In the genomic region with DNA sequence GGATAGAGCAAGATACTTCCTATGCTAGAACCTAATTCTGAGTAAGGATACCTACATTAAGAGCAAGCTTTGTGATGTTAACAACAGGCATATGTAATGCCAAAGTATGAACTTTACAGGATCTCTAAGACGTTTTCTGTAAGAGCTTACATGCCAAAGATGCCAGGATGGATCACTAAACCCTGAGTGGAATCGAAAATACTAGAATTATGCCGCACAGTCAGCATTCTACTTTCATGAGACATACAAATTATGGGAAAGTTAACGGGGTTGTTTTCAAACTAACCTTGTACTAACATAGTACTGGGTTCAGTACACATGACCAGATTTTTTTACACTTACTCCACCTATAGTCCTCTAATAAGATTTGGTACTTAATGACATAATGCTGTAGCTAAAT, we compare ENCODE assay signal across 31 cellular contexts. TPM values are rescaled to one million over a fixed set of nuclear protein-coding genes. Genes with fewer than 3 reads are reported as not detected.
DNase-seq lines count a peak whose midpoint lies in the region; ATAC-seq, FAIRE-seq and TF ChIP-seq lines count a peak whose summit lies in the region.
"Had no signal": no experiment of that assay in that cellular context is flagged by ENCODE, and none has a peak within 500 bp of the region (broad histone marks: within the 10 kb centered on the region; RNA-seq: fewer than 3 reads in every experiment).

No MANE protein-coding gene starts in this region.

- FAIRE-seq in HepG2 (lab: Jason Lieb, UNC), result no peak
- FAIRE-seq: colon, D721Med, GM12892, TTC549 had no signal

- TF ChIP-seq EP300 in HepG2 (IDR thresholded peaks at IDR 0.05; ENCODE audit: low read depth in 2 of 2, low read length in 2 of 2), result no peak
- no peak for TF ChIP-seq EP300 in HepG2 (CRISPR knock-in tag; IDR thresholded peaks at IDR 0.05; ENCODE audit: borderline replicate concordance)

- CTCF ChIA-PET in HepG2 (lab: Yijun Ruan, JAX; ENCODE audit: low intra/inter-chr PET ratio, low total read pairs), result no interaction called here
- CTCF ChIA-PET in mammary epithelial cell (lab: Charles Lee; ENCODE audit: low non-redundant PET), result no interaction called here

- no peak for TF ChIP-seq POLR2A in HepG2 (IDR thresholded peaks at IDR 0.05; ENCODE audit: insufficient read depth in 1 of 2, low read depth in 2 of 2, low read length in 2 of 2)
- TF ChIP-seq POLR2A in right lobe of liver (IDR thresholded peaks at IDR 0.05), result no peak

- H3K79me2 ChIP-seq in HepG2 (ENCODE audit: insufficient read depth, low read length) (no peaks in the 10 kb centered on the region), mammary epithelial cell (ENCODE audit: insufficient read depth, low read length) (no peaks in the 10 kb centered on the region)

- ATAC-seq in HepG2 (no peak), right lobe of liver (no peak), naive B cell (ENCODE audit: low read depth in 2 of 2) (no peak)
- ATAC-seq: activated naive CD8-positive, alpha-beta T cell treated with anti-CD3 and anti-CD28 coated beads, Interleukin-2, amount 50 U/mL, for 24 hours; stimulated activated naive CD8-positive, alpha-beta T cell treated with anti-CD3 and anti-CD28 coated beads, Interleukin-15, amount 100 ng/mL, for 72 hours had no signal

- H3K9me3 ChIP-seq in HepG2 (ENCODE audit: low read length) (no peaks in the 10 kb centered on the region), right lobe of liver (no peaks in the 10 kb centered on the region), tibial artery (no peaks in the 10 kb centered on the region), mammary epithelial cell (replicated peaks; ENCODE audit: insufficient read depth, low read length) (no peaks in the 10 kb centered on the region)
- H3K9me3 ChIP-seq: heart right ventricle, sigmoid colon had no signal

- no peak overlapping the region for H3K4me2 ChIP-seq in HepG2 (ENCODE audit: low read depth, low read length)
- no peak overlapping the region for H3K4me2 ChIP-seq in mammary epithelial cell (ENCODE audit: insufficient read depth, low read depth, low read length)

- peak overlapping the region in 4 of 6 donors; percentile 45 to 78 (median 62) for H3K27ac Mint-ChIP-seq in naive B cell
- H3K27ac Mint-ChIP-seq: activated CD4-positive, alpha-beta memory T cell treated with anti-CD3 and anti-CD28 coated beads, Interleukin-2, amount 10 ng/mL, durations not matched to agents 7 days and 5 days; activated naive CD8-positive, alpha-beta T cell treated with anti-CD3 and anti-CD28 coated beads, Interleukin-2, amount 50 U/mL, for 24 hours; CD14-positive monocyte; T-helper 1 cell treated with Interleukin-12 subunit alpha and Interleukin-12 subunit beta and Interleukin-4 antibody, amounts not matched to agents 30 μg/mL and 1 μg/mL, for 36 hours; type B pancreatic cell had no signal

- H2AFZ ChIP-seq in HepG2 (ENCODE audit: low read length) (no peak overlapping the region), mammary epithelial cell (ENCODE audit: low read depth, low read length) (no peak overlapping the region)

- WGBS in HepG2 (ENCODE audit: low lambda C conversion rate), result 97% methylated on average over 4 of the region's 4 CpGs
- WGBS in right lobe of liver (ENCODE audit: insufficient coverage, low coverage, low lambda C conversion rate, missing lambda C conversion rate), result 85% methylated on average over 4 of the region's 4 CpGs
- 75% methylated on average over 4 of the region's 4 CpGs for WGBS in mammary epithelial cell (ENCODE audit: low coverage, missing lambda C conversion rate)

- dilution Hi-C loops in mammary epithelial cell (cut with HindIII; ENCODE audit: low sequenced_read_pairs), result no loop called here

- in situ Hi-C loops in HepG2 (cut with HindIII; ENCODE audit: extremely low pct_ligation_motif_present, low pct_unique_long_range_greater_than_20kb), result no loop called here
- in situ Hi-C loops in mammary epithelial cell (cut with MboI; ENCODE audit: low sequenced_read_pairs in 2 of 2), result no loop called here

- BruUV-seq in HepG2 (replicated peaks; lab: Mats Ljungman, UMichigan), result no TSS peak
- no TSS peak for BruUV-seq in mammary epithelial cell (replicated peaks; lab: Mats Ljungman, UMichigan)

- H3K4me3 ChIP-seq in HepG2 (replicated peaks in 1 of 3; ENCODE audit: insufficient read depth in 1 of 3, low read depth in 2 of 3, low read length in 3 of 3) (no peak overlapping the region), right lobe of liver (no peak overlapping the region), tibial artery (no peak overlapping the region), mammary epithelial cell (replicated peaks in 1 of 3; ENCODE audit: insufficient read depth in 1 of 3, low read depth in 2 of 3, low read length in 3 of 3) (no peak overlapping the region)
- H3K4me3 ChIP-seq: heart right ventricle, sigmoid colon, SK-N-MC had no signal

- no peak overlapping the region for H3K4me3 Mint-ChIP-seq in naive B cell
- H3K4me3 Mint-ChIP-seq: activated CD4-positive, alpha-beta memory T cell treated with anti-CD3 and anti-CD28 coated beads, Interleukin-2, amount 10 ng/mL, durations not matched to agents 7 days and 5 days; activated naive CD8-positive, alpha-beta T cell treated with anti-CD3 and anti-CD28 coated beads, Interleukin-2, amount 50 U/mL, for 24 hours; CD14-positive monocyte; stimulated activated naive CD8-positive, alpha-beta T cell treated with anti-CD3 and anti-CD28 coated beads, Interleukin-15, amount 100 ng/mL, for 72 hours; T-helper 1 cell treated with Interleukin-12 subunit alpha and Interleukin-12 subunit beta and Interleukin-4 antibody, amounts not matched to agents 30 μg/mL and 1 μg/mL, for 36 hours; type B pancreatic cell had no signal

- H3K27me3 ChIP-seq in HepG2 (ENCODE audit: control insufficient read depth in 1 of 2, insufficient read depth in 2 of 2, low read length in 2 of 2) (no peaks in the 10 kb centered on the region), right lobe of liver (no peaks in the 10 kb centered on the region), tibial artery (no peaks in the 10 kb centered on the region), mammary epithelial cell (ENCODE audit: insufficient read depth, low read length) (no peaks in the 10 kb centered on the region)
- H3K27me3 ChIP-seq: heart right ventricle, sigmoid colon had no signal

- H3K27me3 Mint-ChIP-seq in naive B cell, result no peaks in the 10 kb centered on the region
- H3K27me3 Mint-ChIP-seq: activated CD4-positive, alpha-beta memory T cell treated with anti-CD3 and anti-CD28 coated beads, Interleukin-2, amount 10 ng/mL, durations not matched to agents 7 days and 5 days; activated naive CD8-positive, alpha-beta T cell treated with anti-CD3 and anti-CD28 coated beads, Interleukin-2, amount 50 U/mL, for 24 hours; stimulated activated naive CD8-positive, alpha-beta T cell treated with anti-CD3 and anti-CD28 coated beads, Interleukin-15, amount 100 ng/mL, for 72 hours; type B pancreatic cell had no signal

- H3K9ac ChIP-seq in HepG2 (ENCODE audit: insufficient read depth, low read depth, low read length), result no peak overlapping the region
- H3K9ac ChIP-seq in mammary epithelial cell (ENCODE audit: insufficient read depth, low read length), result no peak overlapping the region

- peaks cover 15% of the 10 kb centered on the region for H3K4me1 ChIP-seq in HepG2 (ENCODE audit: insufficient read depth, low read length)
- no peaks in the 10 kb centered on the region for H3K4me1 ChIP-seq in right lobe of liver
- H3K4me1 ChIP-seq in tibial artery, result peaks cover 0 to 60% (median 28%) of the 10 kb centered on the region in 4 donors
- no peaks in the 10 kb centered on the region for H3K4me1 ChIP-seq in mammary epithelial cell (ENCODE audit: insufficient read depth, low read length)

- H3K27ac ChIP-seq in HepG2 (ENCODE audit: extremely low read length, insufficient read depth, low read length) (no peak overlapping the region), right lobe of liver (no peak overlapping the region), tibial artery (peak overlapping the region; percentile 39 to 48), mammary epithelial cell (ENCODE audit: insufficient read depth, low read depth, low read length) (no peak overlapping the region)
- H3K27ac ChIP-seq: epithelial cell of prostate, HL-60, RWPE1, sigmoid colon, SK-N-MC had no signal

- H3K36me3 ChIP-seq in HepG2 (replicated peaks in 1 of 2; ENCODE audit: control insufficient read depth in 1 of 2, insufficient read depth in 2 of 2, low read length in 2 of 2) (no peaks in the 10 kb centered on the region; a peak in 1 of 5 replicates), right lobe of liver (peaks cover 0 to 7% (median 0%) of the 10 kb centered on the region in 4 donors), tibial artery (peaks cover 0 to 14% (median 13%) of the 10 kb centered on the region in 3 donors), mammary epithelial cell (ENCODE audit: insufficient read depth, low read length) (peaks cover 23% of the 10 kb centered on the region)

- no peaks in the 10 kb centered on the region for H4K20me1 ChIP-seq in HepG2 (ENCODE audit: insufficient read depth, low read length)
- no peaks in the 10 kb centered on the region for H4K20me1 ChIP-seq in mammary epithelial cell (ENCODE audit: insufficient read depth, low read length)

- DNase-seq in HepG2 (ENCODE audit: low spot score), result no peak
- no peak for DNase-seq in right lobe of liver
- peak; percentile 57 for DNase-seq in astrocyte of the hippocampus (ENCODE audit: low read depth, low spot score)
- no peak for DNase-seq in naive B cell
- no peak for DNase-seq in tibial artery
- no peak for DNase-seq in mammary epithelial cell
- DNase-seq in NCI-H146 (lab: John Stamatoyannopoulos, UW), result no peak
- no peak for DNase-seq in activated naive CD4-positive, alpha-beta T cell treated with Interleukin-2 at 50 U/mL for 16 hours
- DNase-seq: activated CD4-positive, alpha-beta memory T cell treated with anti-CD3 and anti-CD28 coated beads, Interleukin-2, amount 10 ng/mL, durations not matched to agents 7 days and 5 days; activated CD4-positive, CD25-positive, alpha-beta regulatory T cell treated with anti-CD3 and anti-CD28 coated beads, Interleukin-2, amount 50 U/mL, for 72 hours; activated CD8-positive, alpha-beta memory T cell treated with anti-CD3 and anti-CD28 coated beads, Interleukin-2, amount 50 U/mL, for 48 hours; activated effector memory CD4-positive, alpha-beta T cell treated with anti-CD3 and anti-CD28 coated beads, Interleukin-2, amount 50 U/mL, for 16 hours; activated naive CD8-positive, alpha-beta T cell treated with anti-CD3 and anti-CD28 coated beads, Interleukin-2, amount 50 U/mL, for 24 hours; effector CD8-positive, alpha-beta T cell; foreskin fibroblast; heart right ventricle; NCI-H446 treated with DMSO at 0.1 percent for 48 hours; posterior cingulate gyrus; sigmoid colon; stimulated activated naive CD8-positive, alpha-beta T cell treated with anti-CD3 and anti-CD28 coated beads, Interleukin-15, amount 100 ng/mL, for 72 hours had no signal

- H3K4me1 Mint-ChIP-seq in naive B cell, result peaks cover 16 to 24% (median 19%) of the 10 kb centered on the region in 3 donors

- H3K9me3 Mint-ChIP-seq in naive B cell, result peaks cover 0 to 2% (median 0%) of the 10 kb centered on the region in 7 donors
- H3K9me3 Mint-ChIP-seq: activated CD4-positive, alpha-beta memory T cell treated with anti-CD3 and anti-CD28 coated beads, Interleukin-2, amount 10 ng/mL, durations not matched to agents 7 days and 5 days; activated naive CD8-positive, alpha-beta T cell treated with anti-CD3 and anti-CD28 coated beads, Interleukin-2, amount 50 U/mL, for 24 hours; CD14-positive monocyte; stimulated activated naive CD8-positive, alpha-beta T cell treated with anti-CD3 and anti-CD28 coated beads, Interleukin-15, amount 100 ng/mL, for 72 hours; T-helper 1 cell treated with Interleukin-12 subunit alpha and Interleukin-12 subunit beta and Interleukin-4 antibody, amounts not matched to agents 30 μg/mL and 1 μg/mL, for 36 hours; type B pancreatic cell had no signal

- POLR2A ChIA-PET in HepG2 (lab: Yijun Ruan, JAX), result no interaction called here

- H3K36me3 Mint-ChIP-seq in naive B cell, result peaks cover 9 to 14% of the 10 kb centered on the region in 2 donors

- TF ChIP-seq RAD21 in HepG2 (CRISPR knock-in tag; IDR thresholded peaks at IDR 0.05), result no peak

- intact Hi-C loops in HepG2 (cut with micrococcal nuclease; ENCODE audit: unreplicated experiment) (no loop called here), right lobe of liver (cut with DNase I) (no loop called here), tibial artery (cut with DNase I; ENCODE audit: low total_unique reads) (no loop called here), mammary epithelial cell (cut with micrococcal nuclease) (loop anchor here (5.0 kb wide), 1 partner anchor 132 kb away; the partner anchor contains the start of gene SMAD3)

- TF ChIP-seq CTCF in HepG2 (CRISPR knock-in tag; IDR thresholded peaks at IDR 0.05) (no peak), right lobe of liver (IDR thresholded peaks at IDR 0.05) (no peak), tibial artery (IDR thresholded peaks at IDR 0.05) (no peak), mammary epithelial cell (conservative IDR thresholded peaks at IDR 0.05 in 1 of 2, IDR thresholded peaks at IDR 0.05 in 1 of 2; ENCODE audit: extremely low read depth in 1 of 2, insufficient read depth in 1 of 2, low read depth in 1 of 2, low read length in 2 of 2) (no peak)

RNA-seq across cellular contexts. Expression of gene AAGAB, which starts 55.1 kb away (rescaled TPM):
- total RNA-seq in HepG2 (2016; rRNA removed; fragmentation: Illumina TruSeq; extraction: Trizol) (34.9 and 52.3 TPM in 2 replicates), right lobe of liver (10 to 100 TPM; 11.0 to 15.6 (median 13.6) TPM), mammary epithelial cell (10 to 100 TPM; 52.2 to 62.5 TPM)
- total RNA-seq in HepG2 (2016; cell fraction: cytosol; rRNA removed; fragmentation: Illumina TruSeq; extraction: Trizol; ENCODE audit: low read depth), result 53.2 and 54.6 TPM in 2 replicates
- 33.7 and 51.5 TPM in 2 replicates for total RNA-seq in HepG2 (2016; cell fraction: insoluble cytoplasmic fraction; rRNA removed; fragmentation: Illumina TruSeq; extraction: Trizol)
- 19.1 and 20.8 TPM in 2 replicates for total RNA-seq in HepG2 (2016; cell fraction: membrane; rRNA removed; fragmentation: Illumina TruSeq; extraction: Trizol)
- 15.3 and 18.5 TPM in 2 replicates for total RNA-seq in HepG2 (2016; cell fraction: nucleus; rRNA removed; fragmentation: Illumina TruSeq; extraction: Trizol)
- polyA plus RNA-seq in HepG2 (2011; rRNA removed) (8.0 and 10.1 TPM in 2 replicates), naive B cell (ENCODE audit: low read depth in 6 of 6) (10 to 100 TPM; 30.7 to 41.8 (median 35.1) TPM), mammary epithelial cell (44.5 TPM)
- 7.5 and 8.8 TPM in 2 replicates for polyA plus RNA-seq in HepG2 (2011; cell fraction: cytosol; rRNA removed)
- 3.8 TPM in 2 replicates for polyA plus RNA-seq in HepG2 (2011; cell fraction: nucleus; rRNA removed)
- 8.7 and 8.9 TPM in 2 replicates for polyA plus RNA-seq in HepG2 (2012)
- 4.6 and 5.1 TPM in 2 replicates for polyA plus RNA-seq in HepG2 (2016; cell fraction: cytosol; fragmentation: Illumina TruSeq; extraction: Trizol; ENCODE audit: low read depth)
- polyA plus RNA-seq in HepG2 (2016; cell fraction: insoluble cytoplasmic fraction; fragmentation: Illumina TruSeq; extraction: Trizol; ENCODE audit: low read depth), result 45.2 and 49.6 TPM in 2 replicates
- polyA plus RNA-seq in HepG2 (2016; cell fraction: membrane; fragmentation: Illumina TruSeq; extraction: Trizol; ENCODE audit: low read depth), result 11.6 and 13.1 TPM in 2 replicates
- 17.4 and 18.4 TPM in 2 replicates for polyA plus RNA-seq in HepG2 (2016; cell fraction: nucleus; fragmentation: Illumina TruSeq; extraction: Trizol; ENCODE audit: insufficient read depth, low read depth)
- polyA minus RNA-seq in HepG2 (2011; rRNA and poly(A)+ RNA removed; ENCODE audit: low replicate concordance), result 12.5 and 110 TPM in 2 replicates
- 10.6 and 10.7 TPM in 2 replicates for polyA minus RNA-seq in HepG2 (2011; cell fraction: cytosol; rRNA and poly(A)+ RNA removed)
- 12.4 and 14.3 TPM in 2 replicates for polyA minus RNA-seq in HepG2 (2011; cell fraction: nucleus; rRNA and poly(A)+ RNA removed)
- 90.5 TPM for polyA minus RNA-seq in mammary epithelial cell

RNA-seq across cellular contexts. Expression of gene IQCH, which starts 55.2 kb away (rescaled TPM):
- total RNA-seq in HepG2 (2016; rRNA removed; fragmentation: Illumina TruSeq; extraction: Trizol) (0.48 and 0.55 TPM in 2 replicates), right lobe of liver (1 to 10 TPM in 5 of 6 experiments, under 1 TPM in 1; 0.91 to 2.3 (median 1.4) TPM), mammary epithelial cell (1 to 10 TPM; 4.9 to 8.8 TPM)
- total RNA-seq in HepG2 (2016; cell fraction: cytosol; rRNA removed; fragmentation: Illumina TruSeq; extraction: Trizol; ENCODE audit: low read depth), result 0.18 and 0.30 TPM in 2 replicates
- 0.31 and 0.39 TPM in 2 replicates for total RNA-seq in HepG2 (2016; cell fraction: insoluble cytoplasmic fraction; rRNA removed; fragmentation: Illumina TruSeq; extraction: Trizol)
- total RNA-seq in HepG2 (2016; cell fraction: membrane; rRNA removed; fragmentation: Illumina TruSeq; extraction: Trizol), result 0.46 and 0.90 TPM in 2 replicates
- total RNA-seq in HepG2 (2016; cell fraction: nucleus; rRNA removed; fragmentation: Illumina TruSeq; extraction: Trizol), result 0.66 TPM in 1 of 2 replicates, not detected in the other
- polyA plus RNA-seq in HepG2 (2011; rRNA removed) (0.08 and 0.16 TPM in 2 replicates), naive B cell (ENCODE audit: low read depth in 6 of 6) (under 1 TPM in 2 of 6 donors, not detected in 4; 0.23 to 0.30 TPM), mammary epithelial cell (1.0 TPM)
- 0.04 and 0.12 TPM in 2 replicates for polyA plus RNA-seq in HepG2 (2011; cell fraction: cytosol; rRNA removed)
- 0.13 TPM in 1 of 2 replicates, not detected in the other for polyA plus RNA-seq in HepG2 (2011; cell fraction: nucleus; rRNA removed)
- polyA plus RNA-seq in HepG2 (2012), result 0.08 and 0.25 TPM in 2 replicates
- 0.52 TPM in 1 of 2 replicates, not detected in the other for polyA plus RNA-seq in HepG2 (2016; cell fraction: cytosol; fragmentation: Illumina TruSeq; extraction: Trizol; ENCODE audit: low read depth)
- 0.19 and 0.58 TPM in 2 replicates for polyA plus RNA-seq in HepG2 (2016; cell fraction: insoluble cytoplasmic fraction; fragmentation: Illumina TruSeq; extraction: Trizol; ENCODE audit: low read depth)
- polyA plus RNA-seq in HepG2 (2016; cell fraction: membrane; fragmentation: Illumina TruSeq; extraction: Trizol; ENCODE audit: low read depth), result 0.31 and 0.40 TPM in 2 replicates
- polyA plus RNA-seq in HepG2 (2016; cell fraction: nucleus; fragmentation: Illumina TruSeq; extraction: Trizol; ENCODE audit: insufficient read depth, low read depth), result not detected in 2 replicates
- polyA minus RNA-seq in HepG2 (2011; rRNA and poly(A)+ RNA removed; ENCODE audit: low replicate concordance), result 7.7 TPM in 1 of 2 replicates, not detected in the other
- polyA minus RNA-seq in HepG2 (2011; cell fraction: cytosol; rRNA and poly(A)+ RNA removed), result not detected in 2 replicates
- 0.50 and 0.52 TPM in 2 replicates for polyA minus RNA-seq in HepG2 (2011; cell fraction: nucleus; rRNA and poly(A)+ RNA removed)
- 13.3 TPM for polyA minus RNA-seq in mammary epithelial cell
- polyA plus RNA-seq: CD14-positive monocyte had no signal

Comparison
In these comparisons a context has a peak if more than half of its experiments do, and no peak if none do; other contexts are left out.
1. H3K27ac ChIP-seq: peak in tibial artery (2 of 2); none in HepG2 (single experiment), right lobe of liver (0 of 3) and mammary epithelial cell (single experiment).